6 cellular contexts compared by ENCODE assay signal in the genomic region with DNA sequence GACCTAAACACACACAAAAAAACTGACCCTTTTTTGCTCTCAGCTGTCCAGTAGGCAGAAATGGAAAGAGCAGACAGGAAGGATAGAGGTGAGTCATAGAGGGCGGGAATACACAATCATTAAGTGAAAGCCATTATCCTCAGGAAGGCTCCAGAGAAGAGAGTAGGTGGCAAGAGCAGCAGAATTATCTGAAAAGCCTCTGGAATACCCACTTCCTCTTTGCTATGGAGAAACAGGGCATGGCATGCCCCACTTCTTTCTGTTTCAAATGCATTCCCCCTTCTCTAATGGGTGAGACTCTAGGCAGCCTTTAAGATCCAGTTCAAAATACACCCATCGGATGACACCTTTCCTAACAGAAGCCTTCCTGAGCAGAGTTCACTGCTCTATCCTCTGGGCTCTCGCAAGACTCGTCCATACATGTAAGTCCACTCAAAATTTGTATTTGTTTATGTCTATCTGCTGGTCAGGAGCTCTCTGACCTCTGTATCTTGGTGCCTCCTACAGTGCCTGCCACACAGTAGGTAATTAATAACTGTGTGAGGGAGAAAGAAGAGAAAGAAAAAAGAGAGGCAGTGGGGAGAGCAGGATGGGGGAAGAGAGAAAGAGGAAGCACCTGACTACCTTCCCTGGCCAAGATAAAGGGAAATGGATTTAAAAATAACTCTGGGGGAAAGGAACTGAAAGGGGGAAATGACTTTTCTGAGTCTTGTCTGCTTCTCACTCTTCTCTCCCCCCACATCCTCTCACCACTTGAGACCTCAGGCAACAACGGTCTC. TPM values are rescaled to one million over a fixed set of nuclear protein-coding genes. Genes with fewer than 3 reads are reported as not detected.
DNase-seq lines count a peak whose midpoint lies in the region; ATAC-seq and TF ChIP-seq lines count a peak whose summit lies in the region.

No MANE protein-coding gene starts in this region.

- H3K4me1 Mint-ChIP-seq in chondrocyte (ENCODE audit: low read depth): peaks cover 7% of the 10 kb centered on the region

- H3K27me3 Mint-ChIP-seq in chondrocyte (ENCODE audit: low read depth): no peaks in the 10 kb centered on the region

- H3K36me3 Mint-ChIP-seq in chondrocyte (ENCODE audit: low read depth): no peaks in the 10 kb centered on the region

- no peaks in the 10 kb centered on the region for H3K27me3 ChIP-seq in BE2C

- DNase-seq in AG20443 (ENCODE audit: low spot score) (peak; percentile 75), chondrocyte (ENCODE audit: low spot score) (no peak), BE2C (no peak)

- no peaks in the 10 kb centered on the region for H3K9me3 ChIP-seq in KOPT-K1 (ENCODE audit: insufficient read depth, low read length, poor library complexity, severe bottlenecking)
- H3K9me3 ChIP-seq in BE2C: no peaks in the 10 kb centered on the region

- H3K4me3 ChIP-seq in skin epidermis: no peak overlapping the region
- H3K4me3 ChIP-seq in BE2C (ENCODE audit: low read depth, low read length): no peak overlapping the region

- H3K36me3 ChIP-seq in KOPT-K1 (ENCODE audit: insufficient read depth, low read length): no peaks in the 10 kb centered on the region
- no peaks in the 10 kb centered on the region for H3K36me3 ChIP-seq in BE2C

- H3K27ac Mint-ChIP-seq in chondrocyte (ENCODE audit: unreplicated experiment): peak overlapping the region; percentile 24

- peak overlapping the region; percentile 97 for H3K27ac ChIP-seq in KOPT-K1 (ENCODE audit: low read depth, low read length, poor library complexity, severe bottlenecking)
- peak overlapping the region in 13 of 21 experiments; percentile 30 to 74 (median 61) for H3K27ac ChIP-seq in skin epidermis

- no peaks in the 10 kb centered on the region for H3K9me3 Mint-ChIP-seq in chondrocyte (ENCODE audit: low read depth)

- ATAC-seq in GM19452 (IDR thresholded peaks at IDR 0.05; ENCODE audit: unreplicated experiment): peak; percentile 83

- TF ChIP-seq CTCF in chondrocyte (IDR thresholded peaks at IDR 0.05) (no peak), BE2C (IDR thresholded peaks at IDR 0.05; ENCODE audit: low read depth, low read length) (no peak)

- no peak overlapping the region for H3K4me3 Mint-ChIP-seq in chondrocyte (ENCODE audit: unreplicated experiment)

- no peaks in the 10 kb centered on the region for H3K4me1 ChIP-seq in BE2C

RNA-seq across cellular contexts. Expression of gene KLHL33, which starts 8.5 kb away (rescaled TPM):
- not detected in 3 replicates for total RNA-seq in chondrocyte
- 0.08 TPM for polyA plus RNA-seq in BE2C (2012; ENCODE audit: insufficient read depth, insufficient read length, low read depth)

RNA-seq across cellular contexts. Expression of gene TEP1, which starts 14.1 kb away (rescaled TPM):
- 19.2 to 32.7 TPM (median 22.8 TPM) in 3 replicates for total RNA-seq in chondrocyte
- 4.7 TPM for polyA plus RNA-seq in BE2C (2012; ENCODE audit: insufficient read depth, insufficient read length, low read depth)

RNA-seq across cellular contexts. Expression of gene OSGEP, which starts 27.2 kb away (rescaled TPM):
- total RNA-seq in chondrocyte: 26.0 to 41.4 TPM (median 28.6 TPM) in 3 replicates
- 64.7 TPM for polyA plus RNA-seq in BE2C (2012; ENCODE audit: insufficient read depth, insufficient read length, low read depth)

RNA-seq across cellular contexts. Expression of gene APEX1, which starts 27.6 kb away (rescaled TPM):
- total RNA-seq in chondrocyte: 141 to 168 TPM (median 142 TPM) in 3 replicates
- 420 TPM for polyA plus RNA-seq in BE2C (2012; ENCODE audit: insufficient read depth, insufficient read length, low read depth)

RNA-seq across cellular contexts. Expression of gene PIP4P1, which starts 33.8 kb away (rescaled TPM):
- 31.0 to 36.9 TPM (median 32.0 TPM) in 3 replicates for total RNA-seq in chondrocyte
- polyA plus RNA-seq in BE2C (2012; ENCODE audit: insufficient read depth, insufficient read length, low read depth): 69.3 TPM
